8 cellular contexts compared by ENCODE assay signal in the genomic region with DNA sequence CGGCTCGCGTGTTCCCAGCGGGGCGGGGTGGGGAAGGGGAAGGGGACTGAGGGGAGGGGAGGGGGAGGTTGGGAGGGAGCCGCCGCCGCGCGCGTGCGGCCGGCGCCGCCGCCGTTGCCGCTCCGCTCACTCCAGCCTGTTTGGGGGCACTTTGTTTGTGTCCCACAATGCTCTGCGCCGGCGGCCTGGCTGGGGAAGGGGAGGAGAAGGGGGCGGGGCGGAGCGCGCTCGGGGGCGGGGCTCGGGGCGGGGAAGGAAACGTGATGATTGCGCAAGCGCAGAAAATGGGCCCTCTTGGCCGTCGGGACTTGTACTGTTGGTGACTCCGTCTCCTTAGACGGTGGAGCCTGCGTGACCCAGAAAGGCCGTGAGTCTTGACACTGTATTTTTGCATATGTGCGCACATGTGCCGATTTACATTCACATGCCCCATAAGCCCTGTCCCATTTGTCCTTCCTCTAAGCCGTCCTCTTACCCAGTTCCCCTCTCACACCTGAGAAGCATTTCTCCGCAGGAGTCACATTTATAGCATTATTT. TPM values are rescaled to one million over a fixed set of nuclear protein-coding genes. Genes with fewer than 3 reads are reported as not detected.
DNase-seq lines count a peak whose midpoint lies in the region; ATAC-seq and TF ChIP-seq lines count a peak whose summit lies in the region.

A gene with protein sequence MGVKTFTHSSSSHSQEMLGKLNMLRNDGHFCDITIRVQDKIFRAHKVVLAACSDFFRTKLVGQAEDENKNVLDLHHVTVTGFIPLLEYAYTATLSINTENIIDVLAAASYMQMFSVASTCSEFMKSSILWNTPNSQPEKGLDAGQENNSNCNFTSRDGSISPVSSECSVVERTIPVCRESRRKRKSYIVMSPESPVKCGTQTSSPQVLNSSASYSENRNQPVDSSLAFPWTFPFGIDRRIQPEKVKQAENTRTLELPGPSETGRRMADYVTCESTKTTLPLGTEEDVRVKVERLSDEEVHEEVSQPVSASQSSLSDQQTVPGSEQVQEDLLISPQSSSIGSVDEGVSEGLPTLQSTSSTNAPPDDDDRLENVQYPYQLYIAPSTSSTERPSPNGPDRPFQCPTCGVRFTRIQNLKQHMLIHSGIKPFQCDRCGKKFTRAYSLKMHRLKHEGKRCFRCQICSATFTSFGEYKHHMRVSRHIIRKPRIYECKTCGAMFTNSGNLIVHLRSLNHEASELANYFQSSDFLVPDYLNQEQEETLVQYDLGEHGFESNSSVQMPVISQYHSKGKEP (minus strand): TSS at position 169 of the 537 bp plus-strand sequence. CDS start 53,044 bp downstream, outside the sequence.

- no TSS peak for BruUV-seq in A673 (replicated peaks; lab: Mats Ljungman, UMichigan)

- H3K27me3 ChIP-seq in A673 (replicated peaks; ENCODE audit: insufficient read depth, low read depth, low read length, poor library complexity) (no peaks in the 10 kb centered on the region), spleen (replicated peaks in 1 of 7) (no peaks in the 10 kb centered on the region)

- H3K36me3 ChIP-seq in A673 (ENCODE audit: insufficient read depth, low read length, poor library complexity, severe bottlenecking) (no peaks in the 10 kb centered on the region), spleen (no peaks in the 10 kb centered on the region)

- H3K36me3 Mint-ChIP-seq in WTC11 = peaks cover 8% of the 10 kb centered on the region

- intact Hi-C loops in A673 (cut with micrococcal nuclease; ENCODE audit: unreplicated experiment) (no loop called here), spleen (cut with DNase I; ENCODE audit: low total_unique reads) (no loop called here)

- peaks cover 17% of the 10 kb centered on the region for H3K4me1 ChIP-seq in A673 (ENCODE audit: insufficient read depth, low read length, poor library complexity, severe bottlenecking)
- peaks cover 5 to 52% (median 41%) of the 10 kb centered on the region in 6 donors for H3K4me1 ChIP-seq in spleen

- peak; percentile 94 for DNase-seq in A673 (ENCODE audit: low spot score)
- DNase-seq in NCI-H2227 (lab: John Stamatoyannopoulos, UW; ENCODE audit: unreplicated experiment) = peak; percentile 88
- DNase-seq in WTC11 (ENCODE audit: low spot score) = peak; percentile 92
- peak; percentile 89 to 93 for DNase-seq in cardiac fibroblast (ENCODE audit: low read depth in 2 of 2)
- DNase-seq in inferior parietal cortex (ENCODE audit: extremely low spot score) = peak; percentile 91
- peak; percentile 97 for DNase-seq in spleen

- POLR2A ChIA-PET in A673 (lab: Charles Lee; ENCODE audit: low non-redundant PET) = no interaction called here
- POLR2A ChIA-PET in WTC11 (lab: Charles Lee) = interaction anchor here (1.0 kb wide), 1 partner anchor 69 kb away, joined by 4 read pairs; no protein-coding TSS in a partner anchor

- peak in 1 of 3 donors; percentile 31 for TF ChIP-seq POLR2A in spleen (IDR thresholded peaks at IDR 0.05)

- peak within 1 kb of the TSS; percentile 95 for H3K27ac Mint-ChIP-seq in WTC11

- H3K9me3 Mint-ChIP-seq in WTC11 = peaks cover 3% of the 10 kb centered on the region

- no peaks in the 10 kb centered on the region for H3K27me3 Mint-ChIP-seq in WTC11 (ENCODE audit: low read depth)

- peak within 1 kb of the TSS; percentile 88 for H3K4me3 Mint-ChIP-seq in WTC11

- H3K4me3 ChIP-seq in A673 (ENCODE audit: low read depth, low read length, poor library complexity, severe bottlenecking) = peak within 1 kb of the TSS; percentile 81
- H3K4me3 ChIP-seq in cardiac fibroblast (replicated peaks in 1 of 2; ENCODE audit: low read depth in 2 of 2, low read length in 2 of 2) = peak within 1 kb of the TSS; percentile 85
- peak within 1 kb of the TSS; percentile 76 to 98 (median 85) for H3K4me3 ChIP-seq in spleen

- WGBS in spleen, 5 donors = 1 to 5% (median 1%) methylated on average over 15 to 43 of the region's 43 CpGs

- CTCF ChIA-PET in A673 (lab: Charles Lee) (no interaction called here), WTC11 (lab: Charles Lee) (interaction anchor here (0.6 to 1.0 kb wide), 7 partner anchors 23 to 469 kb away, joined by 3 to 5 read pairs (median 3); no protein-coding TSS in a partner anchor)

- TF ChIP-seq CTCF in A673 (conservative IDR thresholded peaks at IDR 0.05; ENCODE audit: low read depth, low read length) = no peak
- TF ChIP-seq CTCF in WTC11 (IDR thresholded peaks at IDR 0.05) = no peak
- no peak for TF ChIP-seq CTCF in cardiac fibroblast (IDR thresholded peaks at IDR 0.05; ENCODE audit: low read depth, low read length)
- peak in 1 of 11 experiments; percentile 5 for TF ChIP-seq CTCF in spleen (IDR thresholded peaks at IDR 0.05 in 8 of 11, conservative IDR thresholded peaks at IDR 0.05 in 3 of 11)

- H3K9me3 ChIP-seq in A673 (ENCODE audit: low read depth, low read length, poor library complexity, severe bottlenecking) (no peaks in the 10 kb centered on the region), spleen (no peaks in the 10 kb centered on the region)

- peak; percentile 64 for ATAC-seq in GM18867 (IDR thresholded peaks at IDR 0.05; ENCODE audit: unreplicated experiment)
- ATAC-seq in HG03097 (IDR thresholded peaks at IDR 0.05; ENCODE audit: low FRiP score, unreplicated experiment) = peak; percentile 64
- peak; percentile 74 for ATAC-seq in WTC11

- peaks cover 61% of the 10 kb centered on the region for H3K4me1 Mint-ChIP-seq in WTC11

- H3K27ac ChIP-seq in A673 (ENCODE audit: low read depth, low read length, poor library complexity, severe bottlenecking) (peak within 1 kb of the TSS; percentile 79), spleen (peak within 1 kb of the TSS; percentile 87 to 98 (median 95))

TF ChIP-seq in WTC11, 78 proteins besides CTCF, POLR2A, EP300 and RAD21:
- TF ChIP-seq, protein P1, sequence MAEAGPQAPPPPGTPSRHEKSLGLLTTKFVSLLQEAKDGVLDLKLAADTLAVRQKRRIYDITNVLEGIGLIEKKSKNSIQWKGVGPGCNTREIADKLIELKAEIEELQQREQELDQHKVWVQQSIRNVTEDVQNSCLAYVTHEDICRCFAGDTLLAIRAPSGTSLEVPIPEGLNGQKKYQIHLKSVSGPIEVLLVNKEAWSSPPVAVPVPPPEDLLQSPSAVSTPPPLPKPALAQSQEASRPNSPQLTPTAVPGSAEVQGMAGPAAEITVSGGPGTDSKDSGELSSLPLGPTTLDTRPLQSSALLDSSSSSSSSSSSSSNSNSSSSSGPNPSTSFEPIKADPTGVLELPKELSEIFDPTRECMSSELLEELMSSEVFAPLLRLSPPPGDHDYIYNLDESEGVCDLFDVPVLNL (CRISPR knock-in tag; IDR thresholded peaks at IDR 0.05; ENCODE audit: borderline replicate concordance, low read depth) = no peak
- peak; percentile 63; the same call in 1 of the 2 replicates for TF ChIP-seq FOXK1 (CRISPR knock-in tag; IDR thresholded peaks at IDR 0.05)

RNA-seq across cellular contexts. Expression of the gene that starts here (rescaled TPM):
- 36.6 and 37.0 TPM in 2 replicates for total RNA-seq in A673 (2021)
- 87.5 to 107 TPM (median 89.5 TPM) in 3 replicates for total RNA-seq in WTC11 (2021)
- total RNA-seq in spleen = 10 to 100 TPM; 48.9 to 79.6 (median 55.3) TPM
- polyA plus RNA-seq in spleen = 10 to 100 TPM; 12.4 to 16.1 (median 15.6) TPM

Comparison
In these comparisons a context has a peak if more than half of its experiments do, and no peak if none do; other contexts are left out.
1. Peak in every context shown above with its lines: DNase-seq, ATAC-seq, H3K4me3 ChIP-seq and H3K27ac ChIP-seq.